Comparison of ENCODE assay signal across 15 cellular contexts in the genomic region with DNA sequence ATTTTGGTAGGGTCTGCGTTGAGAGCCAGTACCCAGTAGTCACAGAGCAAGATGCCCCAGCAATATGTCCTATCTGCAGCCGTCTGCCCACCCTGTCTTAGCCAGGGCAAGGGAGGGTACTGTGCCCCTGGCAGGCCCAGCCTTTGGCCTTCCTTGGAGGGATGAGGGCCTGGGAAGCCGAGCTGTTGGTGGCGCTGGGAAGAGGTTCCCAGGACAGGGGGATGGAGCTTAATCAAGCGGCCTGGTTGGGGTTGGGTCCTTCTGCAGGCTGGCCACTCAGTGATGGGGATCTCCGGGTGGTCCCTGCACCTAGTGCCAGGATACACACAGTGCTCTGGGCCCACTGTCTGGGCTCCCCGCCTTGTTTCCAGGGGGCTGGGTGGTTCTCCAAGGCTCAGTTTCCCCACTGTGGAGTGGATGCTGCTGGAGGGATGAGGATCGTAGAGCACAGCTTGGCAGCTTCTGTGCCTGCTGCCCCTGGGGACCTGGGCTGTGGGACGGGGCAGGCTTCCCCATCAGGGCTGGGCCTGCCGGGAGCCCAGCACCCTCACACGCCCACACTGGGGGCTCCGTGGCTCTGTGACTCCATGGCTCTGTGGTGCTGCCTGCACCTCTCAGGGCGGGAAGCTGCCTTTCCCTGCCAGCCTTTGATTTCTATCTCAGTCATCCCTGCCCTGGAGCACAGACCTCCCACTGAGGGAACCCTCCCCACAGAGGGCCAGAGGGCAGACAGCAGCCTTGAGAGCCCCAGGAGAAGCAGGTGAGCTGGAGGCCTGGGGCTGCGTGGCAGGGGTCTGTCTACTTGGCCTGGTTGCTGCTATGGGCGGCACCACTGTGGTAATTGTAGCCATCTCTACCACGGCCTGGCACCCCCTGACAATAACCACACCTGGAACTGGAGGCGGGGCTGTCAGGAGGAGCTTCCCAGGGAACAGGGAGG.
DNase-seq lines count a peak whose midpoint lies in the region; ATAC-seq and TF ChIP-seq lines count a peak whose summit lies in the region.
"Had no signal": no experiment of that assay in that cellular context is flagged by ENCODE, and none has a peak within 500 bp of the region (broad histone marks: within the 10 kb centered on the region; RNA-seq: fewer than 3 reads in every experiment).

No MANE protein-coding gene starts in this region.

- H3K9me3 ChIP-seq in left ventricle myocardium inferior (replicated peaks) (peaks cover 4% of the 10 kb centered on the region), ovary (no peaks in the 10 kb centered on the region)
- H3K9me3 ChIP-seq: vagina had no signal

- intact Hi-C loops in left ventricle myocardium inferior (cut with micrococcal nuclease) (no loop called here), ovary (cut with DNase I) (no loop called here)

- no peak for TF ChIP-seq EP300 in ovary (IDR thresholded peaks at IDR 0.05)

- ATAC-seq in HG03521 (IDR thresholded peaks at IDR 0.05; ENCODE audit: unreplicated experiment) (no peak), GM19035 (IDR thresholded peaks at IDR 0.05; ENCODE audit: unreplicated experiment) (no peak)
- ATAC-seq: gastroesophageal sphincter, PC-3 had no signal

- H3K4me1 ChIP-seq in left ventricle myocardium inferior (no peaks in the 10 kb centered on the region), ovary (ENCODE audit: insufficient read depth) (no peaks in the 10 kb centered on the region)
- H3K4me1 ChIP-seq: gastroesophageal sphincter, vagina had no signal

- H3K27ac ChIP-seq in left ventricle myocardium inferior (replicated peaks) (no peak overlapping the region), ovary (no peak overlapping the region)
- H3K27ac ChIP-seq: gastroesophageal sphincter, vagina had no signal

- H3K27me3 ChIP-seq in left ventricle myocardium inferior (ENCODE audit: low read depth), result peaks cover 46% of the 10 kb centered on the region
- H3K27me3 ChIP-seq in ovary, result no peaks in the 10 kb centered on the region
- H3K27me3 ChIP-seq: vagina had no signal

- H3K4me3 ChIP-seq in left ventricle myocardium inferior (no peak overlapping the region), ovary (no peak overlapping the region)
- H3K4me3 ChIP-seq: gastroesophageal sphincter, vagina had no signal

- TF ChIP-seq CTCF in left ventricle myocardium inferior (IDR thresholded peaks at IDR 0.05; ENCODE audit: borderline replicate concordance), result no peak
- TF ChIP-seq CTCF in ovary (IDR thresholded peaks at IDR 0.05), result no peak

- WGBS in ovary, 3 donors, result 75 to 83% (median 81%) methylated on average over 15 to 17 of the region's 17 CpGs

- H3K36me3 ChIP-seq in left ventricle myocardium inferior, result no peaks in the 10 kb centered on the region
- no peaks in the 10 kb centered on the region for H3K36me3 ChIP-seq in ovary
- H3K36me3 ChIP-seq: gastroesophageal sphincter, vagina had no signal

- DNase-seq in COR-L47 (lab: John Stamatoyannopoulos, UW) (peak; percentile 64), NCI-H1417 (lab: John Stamatoyannopoulos, UW) (peak in 2 of 3 experiments; percentile 77 to 86), left ventricle myocardium inferior (peak; percentile 9), ovary (peak in 4 of 5 donors; percentile 5 to 15 (median 6)), LoVo (ENCODE audit: low spot score) (no peak), glomerular visceral epithelial cell (ENCODE audit: extremely low spot score) (no peak)
- DNase-seq: AML-193; NCI-H1930; NCI-H526; PC-3; stimulated activated CD4-positive, alpha-beta T cell treated with anti-CD3 and anti-CD28 coated beads, Interleukin-2, amount 100 ng/mL, for 48 hours had no signal

- no peak for TF ChIP-seq POLR2A in ovary (IDR thresholded peaks at IDR 0.05)

Comparison
In these comparisons a context has a peak if more than half of its experiments do, and no peak if none do; other contexts are left out.
1. DNase-seq: peak in COR-L47 (single experiment), NCI-H1417 (2 of 3), left ventricle myocardium inferior (single experiment) and ovary (4 of 5); none in LoVo (single experiment) and glomerular visceral epithelial cell (single experiment).